16 cellular contexts compared by ENCODE assay signal in genomic region chr4:74661427-74662171, GRCh38.
A peak's percentile ranks its signal among the peaks of the same experiment; 100 is the strongest.
DNase-seq lines count a peak whose midpoint lies in the region; ATAC-seq and TF ChIP-seq lines count a peak whose summit lies in the region.
"Had no signal": no experiment of that assay in that cellular context is flagged by ENCODE, and none has a peak within 500 bp of the region (broad histone marks: within the 10 kb centered on the region; RNA-seq: fewer than 3 reads in every experiment).

No MANE protein-coding gene starts in this region.

- H3K4me3 ChIP-seq in GM23248 (0 out of 2 replicates have a peak overlapping the region, but pooled peaks have one; percentile 4), PC-9 (no peak overlapping the region)
- H3K4me3 ChIP-seq: cardiac muscle cell, HAP-1, lower lobe of right lung, MG63, SK-N-MC, skin epidermis had no signal

- DNase-seq in GM23248 = peak; percentile 78
- peak in 1 of 2 experiments; percentile 77 for DNase-seq in PC-9
- DNase-seq in epithelial cell of prostate (ENCODE audit: low read depth, low spot score) = no peak
- DNase-seq in osteocyte (ENCODE audit: extremely low spot score, unreplicated experiment) = no peak
- no peak for DNase-seq in pons (ENCODE audit: low spot score)
- no peak for DNase-seq in NCI-H526 treated with DMSO at 0.1 percent for 48 hours (lab: John Stamatoyannopoulos, UW)
- DNase-seq in Right ventricle myocardium inferior (ENCODE audit: missing footprints) = no peak
- DNase-seq: activated gamma-delta T cell; CD8-positive, alpha-beta memory T cell; lower lobe of right lung; MG63 had no signal

- peak overlapping the region; percentile 28 for H3K4me2 ChIP-seq in GM23248 (ENCODE audit: unreplicated experiment)
- peak overlapping the region; percentile 41 for H3K4me2 ChIP-seq in PC-9

- peak overlapping the region; percentile 29 for H3K27ac Mint-ChIP-seq in osteocyte (ENCODE audit: unreplicated experiment)
- H3K27ac Mint-ChIP-seq: CD8-positive, alpha-beta memory T cell; stimulated activated naive CD8-positive, alpha-beta T cell treated with anti-CD3 and anti-CD28 coated beads, Interleukin-15, Interleukin-2, amounts not matched to agents 100 ng/mL and 50 ng/mL, for 24 hours had no signal

- H3K9me3 ChIP-seq in GM23248 (ENCODE audit: low read depth) (no peaks in the 10 kb centered on the region), PC-9 (ENCODE audit: insufficient read depth, low read depth) (peaks cover 17% of the 10 kb centered on the region)
- H3K9me3 ChIP-seq: HAP-1, lower lobe of right lung, MG63 had no signal

- H3F3A ChIP-seq in GM23248 (ENCODE audit: insufficient read depth) (peaks cover 31% of the 10 kb centered on the region), PC-9 (ENCODE audit: insufficient read depth, low read depth) (peaks cover 26% of the 10 kb centered on the region)

- H3K27ac ChIP-seq in GM23248 (peak overlapping the region; percentile 52), PC-9 (peak overlapping the region; percentile 91), epithelial cell of prostate (peak overlapping the region; percentile 99)
- H3K27ac ChIP-seq: cardiac muscle cell, lower lobe of right lung, SK-N-MC, skin epidermis had no signal

- no peaks in the 10 kb centered on the region for H3K27me3 Mint-ChIP-seq in osteocyte (ENCODE audit: unreplicated experiment)

- H3K36me3 ChIP-seq in GM23248 (ENCODE audit: low read depth) = no peaks in the 10 kb centered on the region
- no peaks in the 10 kb centered on the region; the same call in 1 of the 2 replicates for H3K36me3 ChIP-seq in PC-9 (ENCODE audit: low read depth)
- H3K36me3 ChIP-seq: cardiac muscle cell, HAP-1, lower lobe of right lung, MG63 had no signal

- POLR2A ChIA-PET in PC-9 (lab: Charles Lee; ENCODE audit: unreplicated experiment) = interaction anchor here (0.6 kb wide), 2 partner anchors 10 to 859 kb away, joined by 3 to 10 read pairs; no protein-coding TSS in a partner anchor

- no peak overlapping the region for H3K9ac ChIP-seq in GM23248

- H3K9me3 Mint-ChIP-seq in osteocyte (ENCODE audit: unreplicated experiment) = peaks cover 3% of the 10 kb centered on the region
- H3K9me3 Mint-ChIP-seq: CD8-positive, alpha-beta memory T cell; stimulated activated naive CD8-positive, alpha-beta T cell treated with anti-CD3 and anti-CD28 coated beads, Interleukin-15, Interleukin-2, amounts not matched to agents 100 ng/mL and 50 ng/mL, for 24 hours had no signal

- CTCF ChIA-PET in PC-9 (lab: Charles Lee) = no interaction called here

- in situ Hi-C loops in GM23248 (cut with MboI) = loop anchor here (25.0 kb wide), 1 partner anchor 474 kb away; no protein-coding TSS in a partner anchor

- no peaks in the 10 kb centered on the region for H3K9me2 ChIP-seq in GM23248 (ENCODE audit: insufficient read depth)
- no peaks in the 10 kb centered on the region for H3K9me2 ChIP-seq in PC-9 (ENCODE audit: insufficient read depth)

- H4K20me1 ChIP-seq in GM23248 (ENCODE audit: insufficient read depth) = no peaks in the 10 kb centered on the region
- H4K20me1 ChIP-seq in PC-9 (ENCODE audit: insufficient read depth) = no peaks in the 10 kb centered on the region

- peak overlapping the region; percentile 64 for H2AFZ ChIP-seq in GM23248
- H2AFZ ChIP-seq in PC-9 = no peak overlapping the region

- no peaks in the 10 kb centered on the region for H3K79me2 ChIP-seq in GM23248 (ENCODE audit: insufficient read depth)
- no peaks in the 10 kb centered on the region for H3K79me2 ChIP-seq in PC-9 (ENCODE audit: low read depth)

- H3K36me3 Mint-ChIP-seq in osteocyte (ENCODE audit: unreplicated experiment) = no peaks in the 10 kb centered on the region
- H3K36me3 Mint-ChIP-seq: CD8-positive, alpha-beta memory T cell had no signal

- WGBS in GM23248 (ENCODE audit: low coverage in 1 of 2, low lambda C conversion rate in 2 of 2, missing lambda C conversion rate in 2 of 2), 2 experiments = 27 to 45% methylated on average over 2 of the region's 2 CpGs

- TF ChIP-seq CTCF in PC-9 (conservative IDR thresholded peaks at IDR 0.05) (no peak), osteocyte (IDR thresholded peaks at IDR 0.05) (no peak)

- ATAC-seq in Right ventricle myocardium inferior = no peak
- ATAC-seq: lower lobe of right lung had no signal

- BruUV-seq in PC-9 (replicated peaks; lab: Mats Ljungman, UMichigan) = no TSS peak

- no peak overlapping the region for H3K4me3 Mint-ChIP-seq in osteocyte (ENCODE audit: unreplicated experiment)
- H3K4me3 Mint-ChIP-seq: CD8-positive, alpha-beta memory T cell; stimulated activated naive CD8-positive, alpha-beta T cell treated with anti-CD3 and anti-CD28 coated beads, Interleukin-15, Interleukin-2, amounts not matched to agents 100 ng/mL and 50 ng/mL, for 24 hours had no signal

- peaks cover 43% of the 10 kb centered on the region for H3K4me1 Mint-ChIP-seq in osteocyte (ENCODE audit: unreplicated experiment)
- H3K4me1 Mint-ChIP-seq: CD8-positive, alpha-beta memory T cell had no signal

- intact Hi-C loops in PC-9 (cut with micrococcal nuclease; ENCODE audit: unreplicated experiment) (no loop called here), Right ventricle myocardium inferior (cut with DNase I) (no loop called here)

- H3K4me1 ChIP-seq in GM23248 (ENCODE audit: insufficient read depth) (peaks cover 34% of the 10 kb centered on the region), PC-9 (replicated peaks; ENCODE audit: insufficient read depth) (peaks cover 37% of the 10 kb centered on the region)
- H3K4me1 ChIP-seq: lower lobe of right lung had no signal

- H3K27me3 ChIP-seq in GM23248 (replicated peaks; ENCODE audit: insufficient read depth) (no peaks in the 10 kb centered on the region), PC-9 (ENCODE audit: insufficient read depth, low read depth) (no peaks in the 10 kb centered on the region)
- H3K27me3 ChIP-seq: cardiac muscle cell, MG63 had no signal
